Comparison of ENCODE assay signal across 32 cellular contexts in the genomic region with DNA sequence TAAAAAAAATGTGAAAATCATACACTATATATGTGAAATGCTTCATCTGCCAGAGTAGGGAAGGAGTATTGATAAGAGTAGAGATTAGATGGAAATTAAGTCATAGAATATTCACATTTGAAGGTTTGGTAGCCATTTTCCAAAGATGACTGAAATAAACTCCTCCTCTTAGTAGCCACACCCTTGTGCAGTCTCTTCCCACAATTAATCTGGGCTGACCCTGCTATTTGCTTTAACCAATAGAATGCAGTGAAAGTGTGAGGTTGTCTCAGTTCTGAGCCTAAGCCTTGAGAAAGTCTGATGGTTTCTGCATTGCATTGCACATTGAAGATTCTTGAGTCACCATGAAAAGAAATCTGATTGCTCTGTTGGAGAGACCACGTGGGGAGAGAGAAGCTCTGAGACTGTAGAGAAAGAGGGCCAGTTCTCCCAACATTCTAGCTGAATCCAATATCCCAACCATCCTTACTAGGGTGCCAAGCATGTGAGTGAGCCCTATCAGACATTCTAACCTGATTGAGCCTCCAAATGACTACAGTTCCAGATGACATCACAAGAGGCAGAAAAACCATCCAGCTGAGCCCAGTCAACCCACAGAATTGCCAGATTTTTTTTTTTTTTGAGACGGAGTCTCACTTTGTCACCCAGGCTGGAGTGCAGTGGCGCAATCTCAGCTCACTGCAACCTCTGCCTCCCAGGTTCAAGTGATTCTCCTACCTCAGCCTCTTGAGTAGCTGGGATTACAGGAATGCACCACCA.
"Had no signal": no experiment of that assay in that cellular context is flagged by ENCODE, and none has a peak within 500 bp of the region (broad histone marks: within the 10 kb centered on the region; RNA-seq: fewer than 3 reads in every experiment).

No MANE protein-coding gene starts in this region.

- H3K9me3 Mint-ChIP-seq: activated naive CD4-positive, alpha-beta T cell treated with anti-CD3 and anti-CD28 coated beads, Interleukin-2, amount 50 U/mL, for 24 hours had no signal

- ATAC-seq: activated CD8-positive, alpha-beta memory T cell treated with anti-CD3 and anti-CD28 coated beads, Interleukin-2, amount 10 ng/mL, durations not matched to agents 7 days and 5 days; activated CD8-positive, alpha-beta T cell treated with anti-CD3 and anti-CD28 coated beads, Interleukin-2, amount 10 ng/mL, durations not matched to agents 7 days and 5 days; gastroesophageal sphincter; heart right ventricle; WTC11 had no signal

- DNase-seq: activated CD4-positive, alpha-beta memory T cell treated with anti-CD3 and anti-CD28 coated beads for 36 hours; activated CD4-positive, alpha-beta T cell treated with anti-CD3 and anti-CD28 coated beads for 1 hour; activated CD4-positive, alpha-beta T cell treated with anti-CD3 and anti-CD28 coated beads for 4 hours; activated CD4-positive, alpha-beta T cell treated with anti-CD3 and anti-CD28 coated beads, Interleukin-2, amount 50 U/mL, for 1 hour; activated CD8-positive, alpha-beta memory T cell treated with anti-CD3 and anti-CD28 coated beads, Interleukin-2, amount 10 ng/mL, durations not matched to agents 7 days and 5 days; activated CD8-positive, alpha-beta memory T cell treated with anti-CD3 and anti-CD28 coated beads, Interleukin-2, amount 50 U/mL, for 4 hours; activated CD8-positive, alpha-beta T cell treated with anti-CD3 and anti-CD28 coated beads, Interleukin-2, amount 10 ng/mL, durations not matched to agents 7 days and 5 days; activated effector memory CD4-positive, alpha-beta T cell treated with anti-CD3 and anti-CD28 coated beads, Interleukin-2, amount 50 U/mL, for 16 hours; activated naive CD4-positive, alpha-beta T cell treated with anti-CD3 and anti-CD28 coated beads for 36 hours; activated naive CD8-positive, alpha-beta T cell treated with anti-CD3 and anti-CD28 coated beads, Interleukin-2, amount 10 ng/mL, durations not matched to agents 7 days and 5 days; activated T-cell treated with anti-CD3 and anti-CD28 coated beads, Interleukin-2, amount 50 U/mL, for 1 hour; activated T-cell treated with anti-CD3 and anti-CD28 coated beads, Interleukin-2, amount 50 U/mL, for 48 hours; central memory CD4-positive, alpha-beta T cell; cerebellar nuclear complex; colonic mucosa; effector CD8-positive, alpha-beta T cell; esophagus squamous epithelium; foreskin melanocyte; heart right ventricle; T-helper 2 cell had no signal

- H3K27me3 Mint-ChIP-seq: activated CD8-positive, alpha-beta memory T cell treated with anti-CD3 and anti-CD28 coated beads, Interleukin-2, amount 10 ng/mL, durations not matched to agents 7 days and 5 days; activated naive CD4-positive, alpha-beta T cell treated with anti-CD3 and anti-CD28 coated beads, Interleukin-2, amount 50 U/mL, for 24 hours; brain had no signal

- H3K27ac ChIP-seq: ascending aorta, breast epithelium, cardiac muscle cell, colonic mucosa, epithelial cell of prostate, esophagus squamous epithelium, gastroesophageal sphincter, heart right ventricle, VCaP had no signal

- H3K4me1 Mint-ChIP-seq: activated CD8-positive, alpha-beta memory T cell treated with anti-CD3 and anti-CD28 coated beads, Interleukin-2, amount 10 ng/mL, durations not matched to agents 7 days and 5 days; activated naive CD4-positive, alpha-beta T cell treated with anti-CD3 and anti-CD28 coated beads, Interleukin-2, amount 50 U/mL, for 24 hours; activated naive CD8-positive, alpha-beta T cell treated with anti-CD3 and anti-CD28 coated beads, Interleukin-2, amount 10 ng/mL, durations not matched to agents 7 days and 5 days; brain; WTC11 had no signal

- H3K36me3 ChIP-seq: ascending aorta, breast epithelium, cardiac muscle cell, colonic mucosa, esophagus squamous epithelium, gastroesophageal sphincter, heart right ventricle had no signal

- H3K4me1 ChIP-seq: ascending aorta, breast epithelium, colonic mucosa, esophagus squamous epithelium, gastroesophageal sphincter, heart right ventricle had no signal

- H3K4me3 ChIP-seq: ascending aorta, breast epithelium, cardiac muscle cell, colonic mucosa, esophagus squamous epithelium, gastroesophageal sphincter, heart right ventricle had no signal

- H3K4me3 Mint-ChIP-seq: activated CD4-positive, alpha-beta memory T cell treated with anti-CD3 and anti-CD28 coated beads for 36 hours; activated CD8-positive, alpha-beta memory T cell treated with anti-CD3 and anti-CD28 coated beads, Interleukin-2, amount 10 ng/mL, durations not matched to agents 7 days and 5 days; activated CD8-positive, alpha-beta T cell treated with anti-CD3 and anti-CD28 coated beads, Interleukin-2, amount 10 ng/mL, durations not matched to agents 7 days and 5 days; activated naive CD4-positive, alpha-beta T cell treated with anti-CD3 and anti-CD28 coated beads for 36 hours; activated naive CD4-positive, alpha-beta T cell treated with anti-CD3 and anti-CD28 coated beads, Interleukin-2, amount 50 U/mL, for 24 hours; activated naive CD8-positive, alpha-beta T cell treated with anti-CD3 and anti-CD28 coated beads, Interleukin-2, amount 10 ng/mL, durations not matched to agents 7 days and 5 days; activated T-helper 1 cell treated with anti-CD3 and anti-CD28 coated beads, Interleukin-12 subunit alpha, Interleukin-12 subunit beta, Interleukin-2, Interleukin-4 antibody, amounts not matched to agents 30 ng/mL and 10 ng/mL and 1 ng/mL, durations not matched to agents 14 hours and 24 hours and 36 hours; brain; WTC11 had no signal

- H3K36me3 Mint-ChIP-seq: activated naive CD4-positive, alpha-beta T cell treated with anti-CD3 and anti-CD28 coated beads, Interleukin-2, amount 50 U/mL, for 24 hours; activated naive CD8-positive, alpha-beta T cell treated with anti-CD3 and anti-CD28 coated beads, Interleukin-2, amount 10 ng/mL, durations not matched to agents 7 days and 5 days; brain had no signal

- H3K27me3 ChIP-seq: ascending aorta, breast epithelium, cardiac muscle cell, colonic mucosa, esophagus squamous epithelium, gastroesophageal sphincter, heart right ventricle had no signal

- H3K27ac Mint-ChIP-seq: activated CD4-positive, alpha-beta memory T cell treated with anti-CD3 and anti-CD28 coated beads for 36 hours; activated CD8-positive, alpha-beta memory T cell treated with anti-CD3 and anti-CD28 coated beads, Interleukin-2, amount 10 ng/mL, durations not matched to agents 7 days and 5 days; activated CD8-positive, alpha-beta T cell treated with anti-CD3 and anti-CD28 coated beads, Interleukin-2, amount 10 ng/mL, durations not matched to agents 7 days and 5 days; activated naive CD4-positive, alpha-beta T cell treated with anti-CD3 and anti-CD28 coated beads for 36 hours; activated naive CD4-positive, alpha-beta T cell treated with anti-CD3 and anti-CD28 coated beads, Interleukin-2, amount 50 U/mL, for 24 hours; activated naive CD8-positive, alpha-beta T cell treated with anti-CD3 and anti-CD28 coated beads, Interleukin-2, amount 10 ng/mL, durations not matched to agents 7 days and 5 days; activated T-helper 1 cell treated with anti-CD3 and anti-CD28 coated beads, Interleukin-12 subunit alpha, Interleukin-12 subunit beta, Interleukin-2, Interleukin-4 antibody, amounts not matched to agents 30 ng/mL and 10 ng/mL and 1 ng/mL, durations not matched to agents 14 hours and 24 hours and 36 hours; activated T-helper 2 cell treated with anti-CD3 and anti-CD28 coated beads, Interferon-gamma antibody, Interleukin-2, Interleukin-4, amounts not matched to agents 10 μg/mL and 5 μg/mL and 100 μg/mL, durations not matched to agents 14 hours and 24 hours and 36 hours; brain; WTC11 had no signal

- FAIRE-seq: endometrium had no signal

- H3K9me3 ChIP-seq: ascending aorta, colonic mucosa had no signal
